Comparison of ENCODE assay signal across 8 cellular contexts in the genomic region with DNA sequence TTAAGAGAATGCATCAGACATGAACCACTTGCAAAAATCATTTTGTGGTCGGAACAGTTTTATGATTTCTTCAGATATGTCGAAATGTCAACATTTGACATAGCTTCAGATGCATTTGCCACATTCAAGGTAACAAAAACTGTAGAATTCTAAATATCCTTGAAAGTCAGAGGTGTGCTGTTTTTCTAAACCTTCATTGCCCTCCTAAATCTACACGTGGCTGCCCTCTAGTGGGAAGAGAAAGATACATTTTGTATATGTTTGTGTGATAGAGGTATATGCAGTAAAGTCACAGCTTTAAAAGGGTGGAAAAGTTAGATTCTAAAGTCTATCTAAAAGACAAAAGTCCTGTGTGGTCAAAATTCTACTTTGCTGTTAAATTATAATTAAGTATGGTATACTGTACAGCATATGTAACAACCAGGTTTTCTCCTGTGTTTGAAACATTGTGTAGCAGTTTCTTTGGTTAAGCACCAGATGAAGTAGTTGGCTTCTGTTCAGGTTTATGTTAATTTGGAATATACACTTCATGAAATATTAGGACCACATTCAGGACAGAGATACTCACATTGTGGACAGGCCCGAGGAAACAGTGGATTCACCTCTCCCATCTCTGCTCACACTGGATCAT.
DNase-seq lines count a peak whose midpoint lies in the region; ATAC-seq and TF ChIP-seq lines count a peak whose summit lies in the region.

No MANE protein-coding gene starts in this region.

- H3K27me3 Mint-ChIP-seq in endodermal cell (ENCODE audit: insufficient read depth) (no peaks in the 10 kb centered on the region), neural crest cell (ENCODE audit: low read depth) (no peaks in the 10 kb centered on the region)

- H3K27ac ChIP-seq in 22Rv1 = no peak overlapping the region
- H3K27ac ChIP-seq in DOHH2 (ENCODE audit: low read depth, low read length) = no peak overlapping the region
- no peak overlapping the region for H3K27ac ChIP-seq in endodermal cell (ENCODE audit: low read depth, low read length)

- H3K4me3 Mint-ChIP-seq in endodermal cell = no peak overlapping the region
- no peak overlapping the region for H3K4me3 Mint-ChIP-seq in neural crest cell

- H4K20me1 ChIP-seq in DOHH2 (ENCODE audit: control insufficient read depth, insufficient read depth, low read depth, low read length) = peaks cover 9% of the 10 kb centered on the region; the same call in 1 of the 2 replicates

- H3K9me2 ChIP-seq in DOHH2 (replicated peaks; ENCODE audit: control insufficient read depth, low read length) = no peaks in the 10 kb centered on the region

- no peak for ATAC-seq in GM18909 (IDR thresholded peaks at IDR 0.05; ENCODE audit: poor library complexity, unreplicated experiment)
- ATAC-seq in HG03159 (IDR thresholded peaks at IDR 0.05; ENCODE audit: unreplicated experiment) = no peak

- H3K36me3 ChIP-seq in DOHH2 (ENCODE audit: control insufficient read depth, low read length) = peaks cover 42% of the 10 kb centered on the region
- H3K36me3 ChIP-seq in endodermal cell (ENCODE audit: control insufficient read depth, insufficient read depth, low read length) = peaks cover 41% of the 10 kb centered on the region

- H3K27me3 ChIP-seq in DOHH2 (ENCODE audit: control insufficient read depth, low read length) (no peaks in the 10 kb centered on the region), endodermal cell (ENCODE audit: control insufficient read depth, insufficient read depth, low read length, poor library complexity, severe bottlenecking) (no peaks in the 10 kb centered on the region)

- DNase-seq in MV-4-11 (lab: John Stamatoyannopoulos, UW) = peak; percentile 52
- DNase-seq in T-helper 9 cell = peak; percentile 9
- DNase-seq in endodermal cell = no peak
- DNase-seq in neural crest cell (ENCODE audit: low read depth, low spot score) = peak; percentile 31

- H3K4me3 ChIP-seq in DOHH2 (ENCODE audit: low read length) (no peak overlapping the region), endodermal cell (ENCODE audit: low read length) (no peak overlapping the region)

- no peaks in the 10 kb centered on the region; the same call in 1 of the 2 replicates for H3K79me2 ChIP-seq in DOHH2 (ENCODE audit: control insufficient read depth, low read length)

- H3K4me1 ChIP-seq in DOHH2 (ENCODE audit: control insufficient read depth, low read length) (peaks cover 22% of the 10 kb centered on the region), endodermal cell (ENCODE audit: control insufficient read depth, insufficient read depth, low read length) (peaks cover 2% of the 10 kb centered on the region)

- no peak overlapping the region for H3K9ac ChIP-seq in endodermal cell (ENCODE audit: extremely low read depth, low read length, poor library complexity, severe bottlenecking)

- H3K9me3 ChIP-seq in DOHH2 (ENCODE audit: control insufficient read depth, insufficient read depth, low read length) (no peaks in the 10 kb centered on the region), endodermal cell (ENCODE audit: control insufficient read depth, low read length) (no peaks in the 10 kb centered on the region)

- no peaks in the 10 kb centered on the region for H3F3A ChIP-seq in DOHH2 (ENCODE audit: control insufficient read depth, insufficient read depth)

- H3K4me2 ChIP-seq in DOHH2 (ENCODE audit: low read length) = no peak overlapping the region

- TF ChIP-seq CTCF in 22Rv1 (IDR thresholded peaks at IDR 0.05) = peak; percentile 80
- TF ChIP-seq CTCF in DOHH2 (IDR thresholded peaks at IDR 0.05; ENCODE audit: low read depth, low read length, poor library complexity, severe bottlenecking) = peak; percentile 59
- TF ChIP-seq CTCF in endodermal cell (conservative IDR thresholded peaks at IDR 0.05) = peak; percentile 85
- peak; percentile 80 for TF ChIP-seq CTCF in neural crest cell (conservative IDR thresholded peaks at IDR 0.05)

- peaks cover 7% of the 10 kb centered on the region for H3K4me1 Mint-ChIP-seq in endodermal cell
- no peaks in the 10 kb centered on the region for H3K4me1 Mint-ChIP-seq in neural crest cell

- peaks cover 5% of the 10 kb centered on the region for H3K9me3 Mint-ChIP-seq in endodermal cell
- H3K9me3 Mint-ChIP-seq in neural crest cell = peaks cover 5% of the 10 kb centered on the region

- H3K36me3 Mint-ChIP-seq in endodermal cell (ENCODE audit: low read depth) (peaks cover 47% of the 10 kb centered on the region), neural crest cell (ENCODE audit: low read depth) (peaks cover 37% of the 10 kb centered on the region)

- H3K27ac Mint-ChIP-seq in endodermal cell (no peak overlapping the region), neural crest cell (ENCODE audit: unreplicated experiment) (no peak overlapping the region)

- 33 to 44% methylated on average over 2 to 4 of the region's 4 CpGs for WGBS in endodermal cell (ENCODE audit: insufficient coverage in 1 of 2, insufficient read length in 1 of 2), 2 experiments
